ENCODE assay signal across 23 cellular contexts in genomic region chr1:30305519-30305918, GRCh38.
DNase-seq lines count a peak whose midpoint lies in the region; ATAC-seq and TF ChIP-seq lines count a peak whose summit lies in the region.
"Had no signal": no experiment of that assay in that cellular context is flagged by ENCODE, and none has a peak within 500 bp of the region (broad histone marks: within the 10 kb centered on the region; RNA-seq: fewer than 3 reads in every experiment).

No MANE protein-coding gene starts in this region.

- no peaks in the 10 kb centered on the region for H3K36me3 ChIP-seq in colonic mucosa
- H3K36me3 ChIP-seq: HAP-1, SJSA1 had no signal

- H3K27me3 ChIP-seq in colonic mucosa, result no peaks in the 10 kb centered on the region
- H3K27me3 ChIP-seq: SJSA1 had no signal

- ATAC-seq in left cardiac atrium, result no peak
- no peak for ATAC-seq in HG02623 (IDR thresholded peaks at IDR 0.05; ENCODE audit: unreplicated experiment)
- no peak for ATAC-seq in HG02970 (IDR thresholded peaks at IDR 0.05; ENCODE audit: low FRiP score, unreplicated experiment)

- no peaks in the 10 kb centered on the region for H3K9me3 Mint-ChIP-seq in type B pancreatic cell

- no peak overlapping the region for H3K9ac ChIP-seq in colonic mucosa (ENCODE audit: low read depth in 2 of 2, low read length in 2 of 2)

- TF ChIP-seq CTCF in colonic mucosa (IDR thresholded peaks at IDR 0.05), result no peak
- TF ChIP-seq CTCF in type B pancreatic cell (conservative IDR thresholded peaks at IDR 0.05), result no peak

- no peak overlapping the region for H3K27ac ChIP-seq in colonic mucosa
- H3K27ac ChIP-seq: SJSA1 had no signal

- H3K4me1 Mint-ChIP-seq in type B pancreatic cell (ENCODE audit: unreplicated experiment), result no peaks in the 10 kb centered on the region
- H3K4me1 Mint-ChIP-seq: CD4-positive, alpha-beta memory T cell had no signal

- H3K4me3 Mint-ChIP-seq in type B pancreatic cell, result no peak overlapping the region
- H3K4me3 Mint-ChIP-seq: CD4-positive, alpha-beta memory T cell; HFFc6 had no signal

- no peaks in the 10 kb centered on the region for H3K36me3 Mint-ChIP-seq in type B pancreatic cell
- H3K36me3 Mint-ChIP-seq: CD4-positive, alpha-beta memory T cell had no signal

- no peak overlapping the region for H3K4me3 ChIP-seq in colonic mucosa
- H3K4me3 ChIP-seq: HAP-1, SJSA1 had no signal

- intact Hi-C loops in cardiac septum (cut with DNase I), result no loop called here
- intact Hi-C loops in left cardiac atrium (cut with DNase I), result no loop called here
- intact Hi-C loops in colonic mucosa (cut with DNase I), result no loop called here

- DNase-seq in cardiac septum (ENCODE audit: low spot score), result peak; percentile 57
- DNase-seq in left cardiac atrium, result no peak
- DNase-seq in colonic mucosa, result peak; percentile 4
- DNase-seq in mesenteric fat pad (ENCODE audit: low spot score), result peak; percentile 20
- peak; percentile 39 for DNase-seq in type B pancreatic cell (ENCODE audit: extremely low spot score, unreplicated experiment)
- DNase-seq in stimulated activated CD4-positive, alpha-beta T cell treated with anti-CD3 and anti-CD28 coated beads, Interleukin-15, amount 100 ng/mL, for 24 hours, result no peak
- DNase-seq: C1 segment of cervical spinal cord; Caco-2; CD4-positive, alpha-beta memory T cell; GOT3; HFFc6; NCI-H1048; NCI-H1417; NCI-H1694; NCI-H2029 treated with DMSO at 0.1 percent for 48 hours; NCI-H2227 treated with DMSO at 0.1 percent for 48 hours; NCI-H526 treated with DMSO at 0.1 percent for 48 hours; Right ventricle myocardium superior; RPMI8226 had no signal

- no peaks in the 10 kb centered on the region for H3K9me3 ChIP-seq in colonic mucosa
- H3K9me3 ChIP-seq: Caco-2, HAP-1, SJSA1 had no signal

- no peak overlapping the region for H3K27ac Mint-ChIP-seq in type B pancreatic cell
- H3K27ac Mint-ChIP-seq: CD4-positive, alpha-beta memory T cell; HFFc6 had no signal

- H3K27me3 Mint-ChIP-seq in type B pancreatic cell, result peaks cover 20% of the 10 kb centered on the region

- H3K4me1 ChIP-seq in colonic mucosa, result no peaks in the 10 kb centered on the region
- H3K4me1 ChIP-seq: Caco-2, HAP-1, SJSA1 had no signal

Comparison
In these comparisons a context has a peak if more than half of its experiments do, and no peak if none do; other contexts are left out.
1. DNase-seq: peak in cardiac septum (single experiment), colonic mucosa (single experiment), mesenteric fat pad (single experiment) and type B pancreatic cell (single experiment); none in left cardiac atrium (single experiment) and stimulated activated CD4-positive, alpha-beta T cell treated with anti-CD3 and anti-CD28 coated beads, Interleukin-15, amount 100 ng/mL, for 24 hours (single experiment).